In genomic region chr11:117197516-117198456, GRCh38 we compare ENCODE assay signal across 8 cellular contexts. TPM values are rescaled to one million over a fixed set of nuclear protein-coding genes. Genes with fewer than 3 reads are reported as not detected.
DNase-seq lines count a peak whose midpoint lies in the region; ATAC-seq and TF ChIP-seq lines count a peak whose summit lies in the region.

No MANE protein-coding gene starts in this region.

- H3K27ac ChIP-seq in GM23338 (ENCODE audit: low read depth) (peak overlapping the region; percentile 98), iPS-20b (ENCODE audit: low read length) (peak overlapping the region; percentile 68), stomach smooth muscle (ENCODE audit: low read length) (peak overlapping the region; percentile 100)

- no peaks in the 10 kb centered on the region for H3K9me2 ChIP-seq in GM23338 (ENCODE audit: insufficient read depth)

- ATAC-seq in GM23338: peak; percentile 37
- ATAC-seq in HG03457 (IDR thresholded peaks at IDR 0.05; ENCODE audit: unreplicated experiment): no peak

- H3F3A ChIP-seq in GM23338 (replicated peaks; ENCODE audit: low read depth): peaks cover 11% of the 10 kb centered on the region

- peak overlapping the region; percentile 78 for H3K4me3 Mint-ChIP-seq in GM23338

- H3K4me1 Mint-ChIP-seq in GM23338: peaks cover 36% of the 10 kb centered on the region

- H3K4me1 ChIP-seq in GM23338 (ENCODE audit: insufficient read depth): peaks cover 31% of the 10 kb centered on the region
- H3K4me1 ChIP-seq in iPS-20b (ENCODE audit: insufficient read depth, low read length): peaks cover 25% of the 10 kb centered on the region
- H3K4me1 ChIP-seq in stomach smooth muscle (ENCODE audit: control insufficient read depth, insufficient read depth, low read length): peaks cover 43% of the 10 kb centered on the region

- H2AFZ ChIP-seq in GM23338: no peak overlapping the region

- H3K4me2 ChIP-seq in GM23338: peak overlapping the region; percentile 85

- H3K27ac Mint-ChIP-seq in GM23338: peak overlapping the region; percentile 89

- H3K36me3 Mint-ChIP-seq in GM23338 (ENCODE audit: low read depth): peaks cover 7% of the 10 kb centered on the region; the same call in 2 of the 3 replicates

- H3K27me3 ChIP-seq in GM23338 (ENCODE audit: insufficient read depth) (no peaks in the 10 kb centered on the region), iPS-20b (ENCODE audit: insufficient read depth, low read length) (no peaks in the 10 kb centered on the region), stomach smooth muscle (ENCODE audit: control insufficient read depth in 1 of 2, insufficient read depth in 2 of 2, low read length in 2 of 2) (no peaks in the 10 kb centered on the region)

- H3K4me3 ChIP-seq in GM23338 (peak overlapping the region; percentile 68; the same call in 1 of the 2 replicates), iPS-20b (ENCODE audit: low read length) (peak overlapping the region; percentile 87), stomach smooth muscle (ENCODE audit: low read length in 2 of 2) (peak overlapping the region; percentile 68 to 96)

- H3K36me3 ChIP-seq in GM23338 (ENCODE audit: insufficient read depth): no peaks in the 10 kb centered on the region
- H3K36me3 ChIP-seq in iPS-20b (ENCODE audit: insufficient read depth, low read depth, low read length): peaks cover 15% of the 10 kb centered on the region
- peaks cover 36 to 40% of the 10 kb centered on the region in 2 donors for H3K36me3 ChIP-seq in stomach smooth muscle (ENCODE audit: control insufficient read depth in 2 of 2, insufficient read depth in 2 of 2, low read length in 2 of 2)

- peak; percentile 75 to 92 for TF ChIP-seq CTCF in GM23338 (conservative IDR thresholded peaks at IDR 0.05; ENCODE audit: low read depth in 2 of 2)

- H3K79me2 ChIP-seq in GM23338 (replicated peaks; ENCODE audit: insufficient read depth): peaks cover 23% of the 10 kb centered on the region

- H3K9me3 Mint-ChIP-seq in GM23338: no peaks in the 10 kb centered on the region; the same call in 2 of the 3 replicates

- DNase-seq in GM23338 (ENCODE audit: low spot score): peak; percentile 87
- peak; percentile 27 for DNase-seq in amniotic epithelial cell (ENCODE audit: low read depth)
- no peak for DNase-seq in NOMO-1 treated with dmso at 0.1 percent for 144 hours (lab: John Stamatoyannopoulos, UW; ENCODE audit: unreplicated experiment)
- no peak for DNase-seq in SW480 (ENCODE audit: low spot score)
- no peak for DNase-seq in effector CD4-positive, alpha-beta T cell

- H3K9me3 ChIP-seq in iPS-20b (ENCODE audit: insufficient read depth, low read depth, low read length): no peaks in the 10 kb centered on the region
- no peaks in the 10 kb centered on the region for H3K9me3 ChIP-seq in stomach smooth muscle (ENCODE audit: control insufficient read depth in 2 of 2, low read length in 2 of 2)

- H4K20me1 ChIP-seq in GM23338 (replicated peaks; ENCODE audit: insufficient read depth): no peaks in the 10 kb centered on the region

- peaks cover 25% of the 10 kb centered on the region for H3K27me3 Mint-ChIP-seq in GM23338 (ENCODE audit: insufficient read depth, low read depth, poor library complexity)

- peak overlapping the region; percentile 95; the same call in 1 of the 2 replicates for H3K9ac ChIP-seq in iPS-20b (ENCODE audit: low read depth, low read length)
- H3K9ac ChIP-seq in stomach smooth muscle (ENCODE audit: low read length in 2 of 2): peak overlapping the region; percentile 91 to 98

TF ChIP-seq in GM23338, 12 proteins besides CTCF, POLR2A, EP300 and RAD21:
- TF ChIP-seq ZNF331 (CRISPR knock-in tag; IDR thresholded peaks at IDR 0.05; ENCODE audit: low read depth): no peak
- 0 out of 2 replicates have a peak, but pooled peaks have one; percentile 24 for TF ChIP-seq ETS1 (IDR thresholded peaks at IDR 0.05)
- TF ChIP-seq POLR2AphosphoS5 (IDR thresholded peaks at IDR 0.05; ENCODE audit: low read depth): peak; percentile 47

RNA-seq across cellular contexts. Expression of gene TAGLN, which starts 1.4 kb away (rescaled TPM):
- 130 and 138 TPM in 2 replicates for total RNA-seq in GM23338 (2014; rRNA removed; shearing (Covaris generic))
- 86.8 TPM in 2 replicates for polyA plus RNA-seq in GM23338 (2016; fragmentation: Nextera tagmentation; extraction: Ambion mirVana)

RNA-seq across cellular contexts. Expression of gene SIDT2, which starts 19.2 kb away (rescaled TPM):
- total RNA-seq in GM23338 (2014; rRNA removed; shearing (Covaris generic)): 11.3 and 12.1 TPM in 2 replicates
- 7.5 and 9.2 TPM in 2 replicates for polyA plus RNA-seq in GM23338 (2016; fragmentation: Nextera tagmentation; extraction: Ambion mirVana)

RNA-seq across cellular contexts. Expression of gene PCSK7, which starts 34.1 kb away (rescaled TPM):
- total RNA-seq in GM23338 (2014; rRNA removed; shearing (Covaris generic)): 46.4 and 61.1 TPM in 2 replicates
- 12.4 and 12.5 TPM in 2 replicates for polyA plus RNA-seq in GM23338 (2016; fragmentation: Nextera tagmentation; extraction: Ambion mirVana)

RNA-seq across cellular contexts. Expression of gene RNF214, which starts 34.7 kb away (rescaled TPM):
- 19.4 and 23.5 TPM in 2 replicates for total RNA-seq in GM23338 (2014; rRNA removed; shearing (Covaris generic))
- polyA plus RNA-seq in GM23338 (2016; fragmentation: Nextera tagmentation; extraction: Ambion mirVana): 23.6 and 28.4 TPM in 2 replicates

RNA-seq across cellular contexts. Expression of gene PAFAH1B2, which starts 53.7 kb away (rescaled TPM):
- 143 and 148 TPM in 2 replicates for total RNA-seq in GM23338 (2014; rRNA removed; shearing (Covaris generic))
- polyA plus RNA-seq in GM23338 (2016; fragmentation: Nextera tagmentation; extraction: Ambion mirVana): 74.1 and 87.5 TPM in 2 replicates

Comparison
In these comparisons a context has a peak if more than half of its experiments do, and no peak if none do; other contexts are left out.
1. DNase-seq: peak in GM23338 (single experiment) and amniotic epithelial cell (single experiment); none in NOMO-1 treated with dmso at 0.1 percent for 144 hours (single experiment), SW480 (single experiment) and effector CD4-positive, alpha-beta T cell (single experiment).
2. Peak in every context shown above with its lines, with median percentiles within 50 percentile points of each other: H3K27ac ChIP-seq and H3K4me3 ChIP-seq.